ENCODE assay signal across 19 cellular contexts in genomic region chr2:28101892-28102291, GRCh38.
DNase-seq lines count a peak whose midpoint lies in the region; ATAC-seq, FAIRE-seq and TF ChIP-seq lines count a peak whose summit lies in the region.
"Had no signal": no experiment of that assay in that cellular context is flagged by ENCODE, and none has a peak within 500 bp of the region (broad histone marks: within the 10 kb centered on the region; RNA-seq: fewer than 3 reads in every experiment).

No MANE protein-coding gene starts in this region.

- H3K4me3 ChIP-seq in A549 (no peak overlapping the region), adipocyte (ENCODE audit: low read length) (peak overlapping the region; percentile 72), foreskin fibroblast (ENCODE audit: low read depth in 1 of 2, low read length in 2 of 2) (peak overlapping the region in 1 of 2 donors; percentile 19)
- H3K4me3 ChIP-seq: colonic mucosa, right lobe of liver, SK-N-MC had no signal

- TF ChIP-seq CTCF in A549 (IDR thresholded peaks at IDR 0.05) (no peak), foreskin fibroblast (IDR thresholded peaks at IDR 0.05; ENCODE audit: low read depth, low read length) (no peak), osteocyte (IDR thresholded peaks at IDR 0.05) (no peak)

- no peak overlapping the region for H3K4me3 Mint-ChIP-seq in osteocyte (ENCODE audit: unreplicated experiment)
- H3K4me3 Mint-ChIP-seq: CD4-positive, alpha-beta T cell; neural crest cell had no signal

- no peaks in the 10 kb centered on the region for H3K36me3 Mint-ChIP-seq in osteocyte (ENCODE audit: unreplicated experiment)

- POLR2A ChIA-PET in A549 (lab: Yijun Ruan, JAX): no interaction called here

- no peaks in the 10 kb centered on the region for H3K9me3 ChIP-seq in A549
- H3K9me3 ChIP-seq in adipocyte (ENCODE audit: control insufficient read depth, low read length): no peaks in the 10 kb centered on the region
- H3K9me3 ChIP-seq: colonic mucosa, right lobe of liver had no signal

- no peaks in the 10 kb centered on the region for H3K27me3 Mint-ChIP-seq in osteocyte (ENCODE audit: unreplicated experiment)
- H3K27me3 Mint-ChIP-seq: CD4-positive, alpha-beta T cell had no signal

- H3K27ac Mint-ChIP-seq in osteocyte (ENCODE audit: unreplicated experiment): peak overlapping the region; percentile 71
- H3K27ac Mint-ChIP-seq: CD4-positive, alpha-beta T cell had no signal

- peaks cover 45% of the 10 kb centered on the region for H3K4me1 Mint-ChIP-seq in osteocyte (ENCODE audit: unreplicated experiment)
- H3K4me1 Mint-ChIP-seq: neural crest cell had no signal

- H3K9ac ChIP-seq in adipocyte (ENCODE audit: low read length): peak overlapping the region; percentile 75

- no peak for ATAC-seq in A549
- no peak for ATAC-seq in HG03565 (IDR thresholded peaks at IDR 0.05; ENCODE audit: unreplicated experiment)
- ATAC-seq in HG03108 (IDR thresholded peaks at IDR 0.05; ENCODE audit: unreplicated experiment): no peak
- ATAC-seq: left lobe of liver had no signal

- no peak for TF ChIP-seq POLR2A in A549 (IDR thresholded peaks at IDR 0.05; ENCODE audit: low read length)

- TF ChIP-seq RAD21 in A549 (conservative IDR thresholded peaks at IDR 0.05 in 1 of 2, IDR thresholded peaks at IDR 0.05 in 1 of 2): no peak

- no peak for TF ChIP-seq EP300 in A549 (IDR thresholded peaks at IDR 0.05)

- WGBS in A549 (ENCODE audit: missing lambda C conversion rate): 86% methylated on average over 3 of the region's 3 CpGs

- peak overlapping the region in 1 of 2 experiments; percentile 66; a peak in 3 of 6 replicates for H3K27ac ChIP-seq in A549
- H3K27ac ChIP-seq: colonic mucosa, right lobe of liver, SK-N-MC had no signal

- H3K4me2 ChIP-seq in A549: no peak overlapping the region

- DNase-seq in A549 (ENCODE audit: low read depth in 1 of 2, low spot score in 1 of 2) (no peak), adipocyte (ENCODE audit: low read depth) (no peak), foreskin fibroblast (peak; percentile 23 to 53), osteocyte (ENCODE audit: extremely low spot score, unreplicated experiment) (no peak), medulla oblongata (ENCODE audit: extremely low spot score) (no peak), GM03348 (ENCODE audit: low spot score) (no peak)
- DNase-seq: activated CD4-positive, alpha-beta T cell treated with anti-CD3 and anti-CD28 coated beads, Interleukin-2, amount 50 U/mL, for 48 hours; CD4-positive, alpha-beta T cell; colonic mucosa; H7; NCI-H2029; NCI-H510A treated with DMSO at 0.1 percent for 48 hours; right lobe of liver had no signal

- no peaks in the 10 kb centered on the region for H3K9me3 Mint-ChIP-seq in osteocyte (ENCODE audit: unreplicated experiment)
- H3K9me3 Mint-ChIP-seq: CD4-positive, alpha-beta T cell; neural crest cell had no signal

- H3K4me1 ChIP-seq in A549 (peaks cover 11% of the 10 kb centered on the region), adipocyte (ENCODE audit: control insufficient read depth, insufficient read depth, low read length) (peaks cover 49% of the 10 kb centered on the region)
- H3K4me1 ChIP-seq: colonic mucosa, right lobe of liver had no signal

- no peaks in the 10 kb centered on the region for H3K36me3 ChIP-seq in adipocyte (ENCODE audit: control insufficient read depth, insufficient read depth, low read length, severe bottlenecking)
- H3K36me3 ChIP-seq: colonic mucosa, right lobe of liver had no signal

- no peaks in the 10 kb centered on the region for H3K27me3 ChIP-seq in adipocyte (replicated peaks; ENCODE audit: control insufficient read depth, insufficient read depth, low read length)
- H3K27me3 ChIP-seq: colonic mucosa, right lobe of liver had no signal

- peak; percentile 86 for FAIRE-seq in A549 (lab: Jason Lieb, UNC)
- FAIRE-seq: TTC549 had no signal

- CTCF ChIA-PET in A549 (lab: Yijun Ruan, JAX): interaction anchor here (0.7 to 1.9 kb wide), 4 partner anchors 9 to 20 kb away, joined by 3 to 6 read pairs (median 4); no protein-coding TSS in a partner anchor

TF ChIP-seq in A549, 52 proteins besides CTCF, POLR2A, EP300 and RAD21:
- no peak for TF ChIP-seq E2F6 (IDR thresholded peaks at IDR 0.05; ENCODE audit: borderline replicate concordance, low read depth)
- TF ChIP-seq RARB (CRISPR knock-in tag; IDR thresholded peaks at IDR 0.05): no peak
- no peak for TF ChIP-seq ZFP36 (IDR thresholded peaks at IDR 0.05; ENCODE audit: borderline replicate concordance, partially characterized antibody)
- no peak for TF ChIP-seq BHLHE40 (IDR thresholded peaks at IDR 0.05; ENCODE audit: low read depth, low read length)
- TF ChIP-seq CHD2 (IDR thresholded peaks at IDR 0.05; ENCODE audit: low read length, partially characterized antibody): no peak
- no peak for TF ChIP-seq CBX8 (IDR thresholded peaks at IDR 0.05)
- no peak for TF ChIP-seq HEYL (CRISPR knock-in tag; IDR thresholded peaks at IDR 0.05)

Comparison
In these comparisons a context has a peak if more than half of its experiments do, and no peak if none do; other contexts are left out.
1. DNase-seq: peak in foreskin fibroblast (2 of 2); none in A549 (0 of 2), adipocyte (single experiment), osteocyte (single experiment), medulla oblongata (single experiment) and GM03348 (single experiment).